ENCODE assay signal across 15 cellular contexts in genomic region chr2:85794491-85795121, GRCh38. TPM values are rescaled to one million over a fixed set of nuclear protein-coding genes. Genes with fewer than 3 reads are reported as not detected.
DNase-seq lines count a peak whose midpoint lies in the region; ATAC-seq, FAIRE-seq and TF ChIP-seq lines count a peak whose summit lies in the region.
"Had no signal": no experiment of that assay in that cellular context is flagged by ENCODE, and none has a peak within 500 bp of the region (broad histone marks: within the 10 kb centered on the region; RNA-seq: fewer than 3 reads in every experiment).

No MANE protein-coding gene starts in this region.

- H3K27ac ChIP-seq in esophagus muscularis mucosa (replicated peaks in 1 of 4), result peak overlapping the region; percentile 71 to 87 (median 79)
- H3K27ac ChIP-seq in uterus, result peak overlapping the region; percentile 84 to 91

- WGBS in esophagus muscularis mucosa, result 82% methylated on average over 14 of the region's 14 CpGs

- peaks cover 64 to 84% (median 77%) of the 10 kb centered on the region in 4 donors for H3K4me1 ChIP-seq in esophagus muscularis mucosa
- peaks cover 5 to 42% of the 10 kb centered on the region in 2 donors for H3K4me1 ChIP-seq in uterus

- H3K4me3 ChIP-seq in esophagus muscularis mucosa (no peak overlapping the region), uterus (no peak overlapping the region)

- intact Hi-C loops in esophagus muscularis mucosa (cut with DNase I), result no loop called here
- intact Hi-C loops in uterus (cut with DNase I; ENCODE audit: low total_unique reads), result loop anchor here (5.0 kb wide), 1 partner anchor 62 kb away; no protein-coding TSS in a partner anchor

- TF ChIP-seq POLR2A in esophagus muscularis mucosa (IDR thresholded peaks at IDR 0.05; ENCODE audit: low read depth), result no peak
- TF ChIP-seq POLR2A in uterus (IDR thresholded peaks at IDR 0.05), result no peak
- TF ChIP-seq POLR2A in GM12891 (IDR thresholded peaks at IDR 0.05; ENCODE audit: low read depth, low read length), result no peak

- peaks cover 0 to 20% (median 5%) of the 10 kb centered on the region in 4 donors for H3K36me3 ChIP-seq in esophagus muscularis mucosa
- no peaks in the 10 kb centered on the region for H3K36me3 ChIP-seq in uterus

- TF ChIP-seq CTCF in esophagus muscularis mucosa (IDR thresholded peaks at IDR 0.05) (no peak), uterus (IDR thresholded peaks at IDR 0.05) (no peak)

- TF ChIP-seq EP300 in esophagus muscularis mucosa (IDR thresholded peaks at IDR 0.05), result no peak

- DNase-seq in activated effector memory CD4-positive, alpha-beta T cell treated with anti-CD3 and anti-CD28 coated beads, Interleukin-2, amount 50 U/mL, for 16 hours, result peak; percentile 34
- no peak for DNase-seq in activated effector memory CD4-positive, alpha-beta T cell treated with Interleukin-2 at 50 U/mL for 16 hours
- no peak for DNase-seq in esophagus muscularis mucosa (ENCODE audit: extremely low spot score)
- DNase-seq in myocyte (ENCODE audit: low read depth), result peak; percentile 85
- no peak for DNase-seq in uterus
- no peak for DNase-seq in NCI-H1436 (lab: John Stamatoyannopoulos, UW)
- no peak for DNase-seq in GM12891 (ENCODE audit: insufficient read length, low spot score)
- DNase-seq: ACHN, Calu3, NCI-H510A treated with DMSO at 0.1 percent for 48 hours, SHP77 treated with DMSO at 0.1 percent for 48 hours had no signal

- H3K9me3 ChIP-seq in esophagus muscularis mucosa, result no peaks in the 10 kb centered on the region
- no peaks in the 10 kb centered on the region for H3K9me3 ChIP-seq in uterus

- ATAC-seq in HG03097 (IDR thresholded peaks at IDR 0.05; ENCODE audit: low FRiP score, unreplicated experiment), result no peak
- ATAC-seq: activated naive CD4-positive, alpha-beta T cell treated with anti-CD3 and anti-CD28 coated beads, Interleukin-2, amount 50 U/mL, for 72 hours; natural killer cell treated with Interleukin-12 subunit alpha and Interleukin-12 subunit beta and Interleukin-15 and Interleukin-18, amount 100 ng/mL, for 72 hours had no signal

- FAIRE-seq in GM12891 (lab: Jason Lieb, UNC), result no peak
- FAIRE-seq: islet of Langerhans had no signal

- H3K27me3 ChIP-seq in esophagus muscularis mucosa (no peaks in the 10 kb centered on the region), uterus (no peaks in the 10 kb centered on the region)

TF ChIP-seq in GM12891, 5 proteins besides CTCF, POLR2A, EP300 and RAD21:
- TF ChIP-seq SPI1 (IDR thresholded peaks at IDR 0.05; ENCODE audit: low read depth, low read length) (no peak), PAX5 (IDR thresholded peaks at IDR 0.05; ENCODE audit: insufficient read depth, low read length, severe bottlenecking) (no peak), POU2F2 (IDR thresholded peaks at IDR 0.05; ENCODE audit: low read depth, low read length) (no peak), POLR2AphosphoS5 (IDR thresholded peaks at IDR 0.05; ENCODE audit: low read depth, low read length) (no peak), TAF1 (IDR thresholded peaks at IDR 0.05; ENCODE audit: low read depth, low read length) (no peak)
TF ChIP-seq in GM12891: peak in this region for 0.

RNA-seq across cellular contexts. Expression of gene ATOH8, which starts 40.8 kb away (rescaled TPM):
- total RNA-seq in esophagus muscularis mucosa (100 to 1,000 TPM in 1 of 4 donors, 10 to 100 TPM in 3; 41.1 to 124 (median 62.5) TPM), myocyte (7.2 and 8.3 TPM in 2 replicates), uterus (10 to 100 TPM; 13.2 to 83.0 (median 45.3) TPM)
- 3.1 TPM for polyA plus RNA-seq in myocyte (2012)
- 0.05 TPM for polyA plus RNA-seq in GM12891 (2012; ENCODE audit: low read depth, missing spikeins)
- total RNA-seq: activated naive CD4-positive, alpha-beta T cell treated with anti-CD3 and anti-CD28 coated beads, Interleukin-2, amount 50 U/mL, for 72 hours; natural killer cell treated with Interleukin-12 subunit alpha and Interleukin-12 subunit beta and Interleukin-15 and Interleukin-18, amount 100 ng/mL, for 72 hours had no signal

Comparison
In these comparisons a context has a peak if more than half of its experiments do, and no peak if none do; other contexts are left out.
1. DNase-seq: peak in activated effector memory CD4-positive, alpha-beta T cell treated with anti-CD3 and anti-CD28 coated beads, Interleukin-2, amount 50 U/mL, for 16 hours (single experiment) and myocyte (single experiment); none in activated effector memory CD4-positive, alpha-beta T cell treated with Interleukin-2 at 50 U/mL for 16 hours (single experiment), esophagus muscularis mucosa (single experiment), uterus (0 of 2), NCI-H1436 (single experiment) and GM12891 (single experiment).